ENCODE assay signal across 14 cellular contexts in the genomic region with DNA sequence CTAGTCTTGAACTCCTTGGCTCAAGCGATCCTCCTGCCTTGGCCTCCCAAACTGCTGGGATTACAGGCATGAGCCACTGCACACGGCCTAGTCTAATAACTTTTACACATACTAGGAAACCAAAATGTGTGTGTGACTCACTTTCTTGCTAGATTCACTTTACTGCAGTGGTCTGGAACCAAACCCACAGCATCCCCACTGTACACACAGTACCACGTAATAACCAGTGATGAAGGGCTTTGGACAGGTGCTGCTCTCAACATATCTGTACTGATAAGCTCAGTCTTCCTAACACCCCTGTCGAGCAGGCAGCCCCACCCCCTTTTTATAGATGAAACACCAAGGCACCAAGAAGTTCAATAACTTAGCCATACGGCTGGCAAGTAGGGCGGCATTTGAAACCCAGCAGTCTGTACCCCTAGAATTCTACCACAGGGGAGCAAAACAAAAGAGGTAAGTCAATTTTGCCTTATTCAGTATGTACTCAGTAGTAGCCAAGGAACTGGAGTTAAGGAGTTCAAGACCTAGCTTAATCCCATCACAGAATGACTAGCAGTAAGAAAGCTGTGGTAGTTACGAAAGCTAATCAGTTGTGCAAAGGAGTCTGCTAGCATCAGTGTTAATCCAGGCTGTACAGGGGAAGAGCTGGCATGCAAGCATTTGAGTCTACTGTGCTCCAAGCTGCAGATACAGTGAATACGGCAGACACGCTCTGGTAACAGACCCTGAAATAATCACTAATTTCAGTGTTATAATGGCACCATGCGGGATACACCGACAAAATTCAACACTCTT. TPM values are rescaled to one million over a fixed set of nuclear protein-coding genes. Genes with fewer than 3 reads are reported as not detected.
DNase-seq lines count a peak whose midpoint lies in the region; ATAC-seq and TF ChIP-seq lines count a peak whose summit lies in the region.
"Had no signal": no experiment of that assay in that cellular context is flagged by ENCODE, and none has a peak within 500 bp of the region (broad histone marks: within the 10 kb centered on the region; RNA-seq: fewer than 3 reads in every experiment).

No MANE protein-coding gene starts in this region.

- POLR2A ChIA-PET in WTC11 (lab: Charles Lee): interaction anchor here (0.6 kb wide), 1 partner anchor 15 kb away, joined by 3 read pairs; no protein-coding TSS in a partner anchor

- peaks cover 8% of the 10 kb centered on the region for H3K4me1 Mint-ChIP-seq in WTC11
- H3K4me1 Mint-ChIP-seq in stimulated activated naive CD8-positive, alpha-beta T cell treated with anti-CD3 and anti-CD28 coated beads, Interleukin-15, amount 100 ng/mL, for 72 hours: peaks cover 70% of the 10 kb centered on the region

- DNase-seq in stimulated activated CD4-positive, alpha-beta T cell treated with anti-CD3 and anti-CD28 coated beads, Interleukin-4, amount 100 ng/mL, for 24 hours: peak; percentile 20
- no peak for DNase-seq in stimulated activated CD4-positive, alpha-beta T cell treated with anti-CD3 and anti-CD28 coated beads, Interleukin-4, amount 100 ng/mL, for 1 hour
- no peak for DNase-seq in WTC11 (ENCODE audit: low spot score)
- DNase-seq in fibroblast of gingiva (ENCODE audit: low read depth): peak; percentile 27
- DNase-seq in stimulated activated naive CD8-positive, alpha-beta T cell treated with anti-CD3 and anti-CD28 coated beads, Interleukin-15, amount 100 ng/mL, for 72 hours: peak in 1 of 2 donors; percentile 60
- DNase-seq in left lung: no peak
- DNase-seq: activated CD4-positive, CD25-positive, alpha-beta regulatory T cell treated with anti-CD3 and anti-CD28 coated beads, Interleukin-2, amount 50 U/mL, for 72 hours; BE2C; effector CD4-positive, alpha-beta T cell; heart left ventricle; left ventricle myocardium superior; Right ventricle myocardium superior had no signal

- H3K4me3 Mint-ChIP-seq in WTC11: no peak overlapping the region
- peak overlapping the region; percentile 41 to 54 for H3K4me3 Mint-ChIP-seq in stimulated activated naive CD8-positive, alpha-beta T cell treated with anti-CD3 and anti-CD28 coated beads, Interleukin-15, amount 100 ng/mL, for 72 hours

- H3K27me3 Mint-ChIP-seq in WTC11 (ENCODE audit: low read depth): no peaks in the 10 kb centered on the region
- H3K27me3 Mint-ChIP-seq in stimulated activated naive CD8-positive, alpha-beta T cell treated with anti-CD3 and anti-CD28 coated beads, Interleukin-15, amount 100 ng/mL, for 72 hours: no peaks in the 10 kb centered on the region

- H3K9me3 Mint-ChIP-seq in WTC11: no peaks in the 10 kb centered on the region
- H3K9me3 Mint-ChIP-seq in stimulated activated naive CD8-positive, alpha-beta T cell treated with anti-CD3 and anti-CD28 coated beads, Interleukin-15, amount 100 ng/mL, for 72 hours: no peaks in the 10 kb centered on the region

- ATAC-seq in WTC11 (no peak), HG02938 (IDR thresholded peaks at IDR 0.05; ENCODE audit: unreplicated experiment) (no peak), GM21529 (IDR thresholded peaks at IDR 0.05; ENCODE audit: unreplicated experiment) (no peak), left lung (no peak)
- peak; percentile 84 for ATAC-seq in stimulated activated naive CD8-positive, alpha-beta T cell treated with anti-CD3 and anti-CD28 coated beads, Interleukin-15, amount 100 ng/mL, for 72 hours
- ATAC-seq: heart left ventricle, left ventricle myocardium superior had no signal

- no peaks in the 10 kb centered on the region for H3K9me3 ChIP-seq in left lung
- H3K9me3 ChIP-seq: BE2C, heart left ventricle had no signal

- no peak overlapping the region for H3K27ac ChIP-seq in left lung
- H3K27ac ChIP-seq: heart left ventricle had no signal

- peaks cover 5% of the 10 kb centered on the region for H3K36me3 Mint-ChIP-seq in WTC11

- intact Hi-C loops in left lung (cut with DNase I): no loop called here

- CTCF ChIA-PET in WTC11 (lab: Charles Lee): interaction anchor here (1.5 kb wide), 1 partner anchor 60 kb away, joined by 5 read pairs; no protein-coding TSS in a partner anchor

- H3K36me3 ChIP-seq in left lung: peaks cover 0 to 26% of the 10 kb centered on the region in 2 donors

- H3K4me1 ChIP-seq in left lung: peaks cover 18 to 33% of the 10 kb centered on the region in 2 donors
- H3K4me1 ChIP-seq: BE2C had no signal

- peak overlapping the region; percentile 10; the same call in 1 of the 2 replicates for H3K27ac Mint-ChIP-seq in WTC11
- H3K27ac Mint-ChIP-seq in stimulated activated naive CD8-positive, alpha-beta T cell treated with anti-CD3 and anti-CD28 coated beads, Interleukin-15, amount 100 ng/mL, for 72 hours: peak overlapping the region in 1 of 2 donors; percentile 76

- no peak overlapping the region for H3K4me3 ChIP-seq in left lung
- H3K4me3 ChIP-seq: heart left ventricle had no signal

- no peaks in the 10 kb centered on the region for H3K27me3 ChIP-seq in left lung
- H3K27me3 ChIP-seq: BE2C, heart left ventricle had no signal

- TF ChIP-seq CTCF in WTC11 (IDR thresholded peaks at IDR 0.05) (no peak), left lung (IDR thresholded peaks at IDR 0.05) (no peak)

TF ChIP-seq in WTC11, 78 proteins besides CTCF, POLR2A, EP300 and RAD21:
- no peak for TF ChIP-seq ZNF416 (CRISPR knock-in tag; IDR thresholded peaks at IDR 0.05)
- TF ChIP-seq HMGXB4 (CRISPR knock-in tag; IDR thresholded peaks at IDR 0.05): no peak

RNA-seq across cellular contexts. Expression of gene DNMT1, which starts 4.9 kb away (rescaled TPM):
- total RNA-seq in WTC11 (2021) (174 to 210 TPM (median 191 TPM) in 3 replicates), left lung (100 to 1,000 TPM in 1 of 2 donors, 10 to 100 TPM in 1; 65.1 to 141 TPM)

RNA-seq across cellular contexts. Expression of gene S1PR2, which starts 41.3 kb away (rescaled TPM):
- 12.9 to 13.6 TPM (median 13.2 TPM) in 3 replicates for total RNA-seq in WTC11 (2021)
- total RNA-seq in left lung: 10 to 100 TPM; 25.6 to 40.3 TPM

Comparison
In these comparisons a context has a peak if more than half of its experiments do, and no peak if none do; other contexts are left out.
1. DNase-seq: peak in stimulated activated CD4-positive, alpha-beta T cell treated with anti-CD3 and anti-CD28 coated beads, Interleukin-4, amount 100 ng/mL, for 24 hours (single experiment) and fibroblast of gingiva (single experiment); none in stimulated activated CD4-positive, alpha-beta T cell treated with anti-CD3 and anti-CD28 coated beads, Interleukin-4, amount 100 ng/mL, for 1 hour (single experiment), WTC11 (single experiment) and left lung (0 of 2).